2 cellular contexts compared by ENCODE assay signal in the genomic region with DNA sequence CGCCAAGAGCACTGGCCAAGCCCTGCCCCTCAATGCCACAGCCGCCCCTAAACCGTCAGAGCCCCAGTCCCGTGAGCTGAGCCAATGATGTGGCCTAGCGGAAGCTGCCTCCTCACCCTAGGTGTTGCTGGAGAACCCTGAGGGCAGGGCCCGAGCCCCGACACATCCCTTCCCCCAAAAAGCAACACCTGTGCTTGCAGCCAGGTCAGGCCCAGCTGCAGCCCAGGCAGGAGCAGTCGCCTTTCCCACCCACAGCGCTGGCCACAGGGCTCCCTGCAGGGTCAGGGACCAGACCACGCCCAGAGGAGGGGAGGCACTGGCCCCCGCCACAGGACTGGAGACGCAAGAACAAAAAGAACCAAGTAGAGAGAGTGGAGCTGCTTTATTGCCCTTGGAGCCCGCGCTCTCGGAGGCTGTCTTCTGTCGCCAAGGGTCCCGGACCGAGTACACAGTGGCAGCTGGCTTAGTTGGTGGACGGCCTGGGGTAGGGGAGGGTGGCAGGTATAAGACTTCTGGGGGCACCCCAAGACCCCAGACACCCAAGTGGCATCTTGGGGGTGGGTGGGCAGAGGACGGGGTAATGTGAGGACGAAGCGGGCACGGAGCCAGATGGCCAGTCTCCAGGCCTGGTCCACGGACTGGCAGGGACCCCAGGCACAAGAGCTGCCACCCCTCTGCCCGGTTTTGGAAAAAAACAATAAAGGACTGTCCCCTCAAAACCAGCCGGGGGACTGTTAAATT.
TF ChIP-seq lines count a peak whose summit lies in the region.

No MANE protein-coding gene starts in this region.

TF ChIP-seq in K562, 482 proteins besides CTCF, POLR2A, EP300 and RAD21 (continues in another document):
- TF ChIP-seq ARNT (IDR thresholded peaks at IDR 0.05): no peak
- 0 out of 2 replicates have a peak, but pooled peaks have one; percentile 82 for TF ChIP-seq TAF15 (IDR thresholded peaks at IDR 0.05; ENCODE audit: low read depth, low read length)
- TF ChIP-seq, protein P1, sequence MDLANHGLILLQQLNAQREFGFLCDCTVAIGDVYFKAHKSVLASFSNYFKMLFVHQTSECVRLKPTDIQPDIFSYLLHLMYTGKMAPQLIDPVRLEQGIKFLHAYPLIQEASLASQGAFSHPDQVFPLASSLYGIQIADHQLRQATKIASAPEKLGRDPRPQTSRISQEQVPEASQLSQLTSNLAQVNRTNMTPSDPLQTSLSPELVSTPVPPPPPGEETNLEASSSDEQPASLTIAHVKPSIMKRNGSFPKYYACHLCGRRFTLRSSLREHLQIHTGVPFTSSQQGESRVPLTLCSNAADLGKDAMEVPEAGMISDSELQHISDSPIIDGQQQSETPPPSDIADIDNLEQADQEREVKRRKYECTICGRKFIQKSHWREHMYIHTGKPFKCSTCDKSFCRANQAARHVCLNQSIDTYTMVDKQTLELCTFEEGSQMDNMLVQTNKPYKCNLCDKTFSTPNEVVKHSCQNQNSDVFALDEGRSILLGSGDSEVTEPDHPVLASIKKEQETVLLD (IDR thresholded peaks at IDR 0.05): no peak
- TF ChIP-seq ATF7 (IDR thresholded peaks at IDR 0.05): no peak
- TF ChIP-seq RBM22 (IDR thresholded peaks at IDR 0.05; ENCODE audit: low read depth, low read length, poor library complexity, severe bottlenecking): peak; percentile 82
- TF ChIP-seq SUPT5H (IDR thresholded peaks at IDR 0.05): peak; percentile 57
- TF ChIP-seq SIN3A (IDR thresholded peaks at IDR 0.05; ENCODE audit: borderline replicate concordance in 2 of 2, control insufficient read depth in 1 of 2, low read depth in 2 of 2, low read length in 2 of 2): peak in 1 of 2 experiments; percentile 14; a peak in 1 of 4 replicates
- TF ChIP-seq POLR2AphosphoS2 (IDR thresholded peaks at IDR 0.05; ENCODE audit: low read length): peak; percentile 15; the same call in 1 of the 2 replicates
- peak; percentile 7; the same call in 1 of the 2 replicates for TF ChIP-seq CHD2 (IDR thresholded peaks at IDR 0.05; ENCODE audit: low read depth, low read length)
- TF ChIP-seq SNRNP70 (optimal IDR thresholded peaks at IDR 0.05; ENCODE audit: low read depth, low read length): peak; percentile 38
- TF ChIP-seq CREM (IDR thresholded peaks at IDR 0.05; ENCODE audit: low read depth): 0 out of 2 replicates have a peak, but pooled peaks have one; percentile 5
- peak; percentile 19; the same call in 1 of the 2 replicates for TF ChIP-seq HNRNPUL1 (IDR thresholded peaks at IDR 0.05; ENCODE audit: low read length)
- no peak for TF ChIP-seq TGIF2 (CRISPR knock-in tag; IDR thresholded peaks at IDR 0.05)
- TF ChIP-seq ZNF347 (CRISPR knock-in tag; IDR thresholded peaks at IDR 0.05; ENCODE audit: low read depth): no peak
- no peak for TF ChIP-seq ZNF41 (CRISPR knock-in tag; conservative IDR thresholded peaks at IDR 0.05)
- TF ChIP-seq MECOM (CRISPR knock-in tag; IDR thresholded peaks at IDR 0.05): no peak
- no peak for TF ChIP-seq ZNF24 (IDR thresholded peaks at IDR 0.05)
- TF ChIP-seq MEF2A (IDR thresholded peaks at IDR 0.05; ENCODE audit: control insufficient read depth, low read depth, low read length): no peak
- TF ChIP-seq XRCC5 (IDR thresholded peaks at IDR 0.05; ENCODE audit: low read depth, low read length): peak; percentile 74; the same call in 1 of the 2 replicates
- TF ChIP-seq, protein P2, sequence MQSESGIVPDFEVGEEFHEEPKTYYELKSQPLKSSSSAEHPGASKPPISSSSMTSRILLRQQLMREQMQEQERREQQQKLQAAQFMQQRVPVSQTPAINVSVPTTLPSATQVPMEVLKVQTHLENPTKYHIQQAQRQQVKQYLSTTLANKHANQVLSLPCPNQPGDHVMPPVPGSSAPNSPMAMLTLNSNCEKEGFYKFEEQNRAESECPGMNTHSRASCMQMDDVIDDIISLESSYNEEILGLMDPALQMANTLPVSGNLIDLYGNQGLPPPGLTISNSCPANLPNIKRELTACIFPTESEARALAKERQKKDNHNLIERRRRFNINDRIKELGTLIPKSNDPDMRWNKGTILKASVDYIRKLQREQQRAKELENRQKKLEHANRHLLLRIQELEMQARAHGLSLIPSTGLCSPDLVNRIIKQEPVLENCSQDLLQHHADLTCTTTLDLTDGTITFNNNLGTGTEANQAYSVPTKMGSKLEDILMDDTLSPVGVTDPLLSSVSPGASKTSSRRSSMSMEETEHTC (IDR thresholded peaks at IDR 0.05): no peak
- peak; percentile 53 for TF ChIP-seq POLR2B (IDR thresholded peaks at IDR 0.05; ENCODE audit: low read depth, partially characterized antibody)
- no peak for TF ChIP-seq ZBED1 (IDR thresholded peaks at IDR 0.05)
- no peak for TF ChIP-seq FOXM1 (IDR thresholded peaks at IDR 0.05; ENCODE audit: low read depth)
- TF ChIP-seq FOXM1 (CRISPR knock-in tag; IDR thresholded peaks at IDR 0.05; ENCODE audit: low read depth): no peak
- TF ChIP-seq, protein P3, sequence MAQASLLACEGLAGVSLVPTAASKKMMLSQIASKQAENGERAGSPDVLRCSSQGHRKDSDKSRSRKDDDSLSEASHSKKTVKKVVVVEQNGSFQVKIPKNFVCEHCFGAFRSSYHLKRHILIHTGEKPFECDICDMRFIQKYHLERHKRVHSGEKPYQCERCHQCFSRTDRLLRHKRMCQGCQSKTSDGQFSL (CRISPR knock-in tag; IDR thresholded peaks at IDR 0.05): 0 out of 2 replicates have a peak, but pooled peaks have one; percentile 21
- TF ChIP-seq, protein P3 (tag; IDR thresholded peaks at IDR 0.05): no peak
- no peak for TF ChIP-seq ZNF668 (CRISPR knock-in tag; IDR thresholded peaks at IDR 0.05)
- TF ChIP-seq NR3C1 (CRISPR knock-in tag; IDR thresholded peaks at IDR 0.05): 0 out of 2 replicates have a peak, but pooled peaks have one; percentile 42
- no peak for TF ChIP-seq ZBTB43 (CRISPR knock-in tag; IDR thresholded peaks at IDR 0.05)
- TF ChIP-seq ZNF431 (CRISPR knock-in tag; IDR thresholded peaks at IDR 0.05): 0 out of 2 replicates have a peak, but pooled peaks have one; percentile 29
- TF ChIP-seq FIP1L1 (IDR thresholded peaks at IDR 0.05; ENCODE audit: low read depth, low read length, poor library complexity, severe bottlenecking): peak; percentile 3
- TF ChIP-seq POLR2G (IDR thresholded peaks at IDR 0.05; ENCODE audit: low read depth, low read length): peak; percentile 5
- 0 out of 2 replicates have a peak, but pooled peaks have one; percentile 14 for TF ChIP-seq CBX1 (IDR thresholded peaks at IDR 0.05; ENCODE audit: low read depth)
- peak; percentile 68 for TF ChIP-seq RBFOX2 (IDR thresholded peaks at IDR 0.05; ENCODE audit: low read depth, low read length)
- TF ChIP-seq ZZZ3 (IDR thresholded peaks at IDR 0.05): no peak

TF ChIP-seq in HEK293T, 16 proteins besides CTCF, POLR2A, EP300 and RAD21:
- TF ChIP-seq ARNT (IDR thresholded peaks at IDR 0.05): no peak
- no peak for TF ChIP-seq L3MBTL2 (conservative IDR thresholded peaks at IDR 0.05)
